In the genomic region with DNA sequence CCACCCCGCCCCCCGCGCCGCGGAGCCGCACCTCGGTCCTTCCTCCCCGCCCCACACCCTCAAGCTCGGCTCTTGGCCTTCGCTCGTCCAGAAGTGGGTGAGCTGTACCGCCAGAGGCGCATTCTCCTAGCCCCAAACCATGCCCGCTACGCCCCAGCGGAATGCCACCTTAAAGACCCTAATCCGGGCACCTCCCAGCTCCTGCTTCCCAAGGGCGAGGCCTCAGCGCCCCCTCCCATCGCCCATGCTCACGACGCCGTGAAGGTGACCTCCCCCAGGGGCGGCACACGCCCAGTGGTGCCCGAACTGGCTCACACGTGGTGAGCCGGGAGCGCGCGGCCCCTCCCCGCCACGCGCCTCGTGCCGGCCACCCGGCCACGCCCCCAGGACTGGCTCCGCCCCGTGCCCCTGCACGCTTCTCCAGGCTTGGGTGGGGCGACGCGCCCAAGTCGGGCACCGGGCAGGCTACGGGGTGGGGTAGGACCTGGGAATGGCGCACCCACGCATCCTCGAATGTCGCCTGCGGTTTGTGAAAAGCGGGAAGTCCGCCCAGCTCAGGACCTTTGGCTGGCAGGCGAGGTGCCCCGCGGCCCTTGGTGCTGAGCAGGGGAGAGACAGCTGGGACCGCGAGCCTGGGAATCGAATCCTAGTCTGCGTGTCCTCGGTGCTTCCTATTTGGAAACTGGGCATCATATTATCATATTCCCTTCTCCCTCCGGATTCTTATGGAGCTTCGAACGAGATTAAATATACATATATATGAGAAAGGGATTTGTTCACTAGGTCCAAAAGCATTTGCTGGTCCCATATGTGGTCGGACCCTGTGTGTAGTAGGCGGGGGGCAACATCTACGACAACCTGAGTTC, we compare ENCODE assay signal across 8 cellular contexts. TPM values are rescaled to one million over a fixed set of nuclear protein-coding genes. Genes with fewer than 3 reads are reported as not detected.
DNase-seq lines count a peak whose midpoint lies in the region; TF ChIP-seq lines count a peak whose summit lies in the region.

No MANE protein-coding gene starts in this region.

- CTCF ChIA-PET in Caco-2 (lab: Charles Lee): interaction anchor here (0.6 to 1.3 kb wide), 3 partner anchors 58 to 142 kb away, joined by 3 to 4 read pairs (median 3); no protein-coding TSS in a partner anchor

- peaks cover 4% of the 10 kb centered on the region for H3K27me3 Mint-ChIP-seq in Caco-2 (ENCODE audit: insufficient read depth, unreplicated experiment)

- peak overlapping the region; percentile 87 for H3K27ac Mint-ChIP-seq in Caco-2 (ENCODE audit: unreplicated experiment)

- DNase-seq in Caco-2 (peak; percentile 90 to 95), GM20000 (ENCODE audit: low spot score) (peak; percentile 93), HT-29 (ENCODE audit: low spot score) (peak; percentile 82), NOMO-1 treated with DMSO at 0.1 percent for 48 hours (lab: John Stamatoyannopoulos, UW; ENCODE audit: unreplicated experiment) (peak; percentile 75)
- peak; percentile 78 to 87 (median 80) for DNase-seq in activated CD8-positive, alpha-beta memory T cell treated with anti-CD3 and anti-CD28 coated beads for 48 hours (ENCODE audit: low read depth in 2 of 3, low spot score in 2 of 3)
- peak; percentile 84 for DNase-seq in stimulated activated CD8-positive, alpha-beta memory T cell treated with anti-CD3 and anti-CD28 coated beads, Interleukin-15, amount 100 ng/mL, for 24 hours (ENCODE audit: low read depth)

- intact Hi-C loops in Caco-2 (cut with micrococcal nuclease; ENCODE audit: unreplicated experiment): loop anchor here (1.0 kb wide), 1 partner anchor 27 kb away; a partner anchor contains a TSS

- no peaks in the 10 kb centered on the region for H3K36me3 ChIP-seq in Caco-2 (ENCODE audit: control insufficient read depth, insufficient read depth, low read length)
- H3K36me3 ChIP-seq in endocrine pancreas (ENCODE audit: control insufficient read depth, insufficient read depth, low read length): no peaks in the 10 kb centered on the region
- peaks cover 18% of the 10 kb centered on the region for H3K36me3 ChIP-seq in mesodermal cell (ENCODE audit: control insufficient read depth, insufficient read depth, low read length)

- H3K4me1 ChIP-seq in Caco-2 (0 out of 2 replicates have a peak, but pooled peaks cover 10% of the 10 kb centered on the region), endocrine pancreas (ENCODE audit: control insufficient read depth, insufficient read depth, low read length) (no peaks in the 10 kb centered on the region), mesodermal cell (ENCODE audit: control insufficient read depth, insufficient read depth, low read length, poor library complexity, severe bottlenecking) (peaks cover 5% of the 10 kb centered on the region)

- no peaks in the 10 kb centered on the region for H3K9me3 Mint-ChIP-seq in Caco-2 (ENCODE audit: unreplicated experiment)

- peaks cover 8% of the 10 kb centered on the region for H3K4me1 Mint-ChIP-seq in Caco-2 (ENCODE audit: low read depth, unreplicated experiment)

- peak overlapping the region; percentile 94 for H3K4me3 Mint-ChIP-seq in Caco-2 (ENCODE audit: unreplicated experiment)

- H3K4me3 ChIP-seq in Caco-2 (ENCODE audit: low read depth, low read length) (peak overlapping the region; percentile 59), endocrine pancreas (ENCODE audit: control insufficient read depth, insufficient read depth, low read length) (peak overlapping the region; percentile 84), mesodermal cell (ENCODE audit: extremely low read depth, insufficient read depth, low read length, poor library complexity, severe bottlenecking) (peak overlapping the region; percentile 71)

- POLR2A ChIA-PET in Caco-2 (lab: Charles Lee): interaction anchor here (0.6 to 3.1 kb wide), 4 partner anchors 23 to 56 kb away, joined by 3 to 14 read pairs (median 8); a partner anchor contains a TSS

- peak overlapping the region; percentile 93 for H3K27ac ChIP-seq in mesodermal cell (ENCODE audit: low read depth, low read length, severe bottlenecking)

- WGBS in mesodermal cell (ENCODE audit: insufficient coverage in 2 of 2), 2 experiments: 0% methylated on average over 45 to 50 of the region's 68 CpGs

- H3K9ac ChIP-seq in endocrine pancreas (ENCODE audit: control insufficient read depth, insufficient read depth, low read length): peak overlapping the region; percentile 45

- H3K9me3 ChIP-seq in Caco-2 (no peaks in the 10 kb centered on the region), endocrine pancreas (ENCODE audit: control insufficient read depth, low read length) (no peaks in the 10 kb centered on the region), mesodermal cell (ENCODE audit: control insufficient read depth, low read length) (peaks cover 4% of the 10 kb centered on the region)

- TSS peak; percentile 99 for BruUV-seq in Caco-2 (replicated peaks; lab: Mats Ljungman, UMichigan)

- H3K36me3 Mint-ChIP-seq in Caco-2 (ENCODE audit: insufficient read depth, unreplicated experiment): peaks cover 46% of the 10 kb centered on the region

- H3K27me3 ChIP-seq in Caco-2 (replicated peaks; ENCODE audit: control insufficient read depth, insufficient read depth, low read length): no peaks in the 10 kb centered on the region
- no peaks in the 10 kb centered on the region for H3K27me3 ChIP-seq in endocrine pancreas (ENCODE audit: control insufficient read depth, insufficient read depth, low read length)

- TF ChIP-seq CTCF in Caco-2 (IDR thresholded peaks at IDR 0.05; ENCODE audit: insufficient read depth in 1 of 2, low read depth in 1 of 2, low read length in 1 of 2, severe bottlenecking in 1 of 2, unreplicated experiment in 1 of 2): peak; percentile 43 to 47
- no peak for TF ChIP-seq CTCF in GM20000 (IDR thresholded peaks at IDR 0.05; ENCODE audit: extremely low read depth, missing control alignments)

RNA-seq across cellular contexts. Expression of a gene that starts 0.9 kb away (rescaled TPM):
- 13.9 and 14.7 TPM in 2 replicates for total RNA-seq in Caco-2 (2022)
- total RNA-seq in HT-29 (2014; rRNA removed; shearing (Covaris generic)): 2.7 and 3.9 TPM in 2 replicates
- 42.8 TPM for polyA plus RNA-seq in mesodermal cell (2013, experiment 1 of 2)
- 40.6 TPM for polyA plus RNA-seq in mesodermal cell (2013, experiment 2 of 2)

RNA-seq across cellular contexts. Expression of a gene that starts 22.5 kb away (rescaled TPM):
- total RNA-seq in Caco-2 (2022): 24.6 and 27.5 TPM in 2 replicates
- total RNA-seq in HT-29 (2014; rRNA removed; shearing (Covaris generic)): 12.0 and 15.5 TPM in 2 replicates
- 53.5 TPM for polyA plus RNA-seq in mesodermal cell (2013, experiment 1 of 2)
- polyA plus RNA-seq in mesodermal cell (2013, experiment 2 of 2): 44.3 TPM

RNA-seq across cellular contexts. Expression of a gene that starts 27.0 kb away (rescaled TPM):
- total RNA-seq in Caco-2 (2022): 34.4 and 37.2 TPM in 2 replicates
- 15.5 and 16.8 TPM in 2 replicates for total RNA-seq in HT-29 (2014; rRNA removed; shearing (Covaris generic))
- 38.0 TPM for polyA plus RNA-seq in mesodermal cell (2013, experiment 1 of 2)
- 36.6 TPM for polyA plus RNA-seq in mesodermal cell (2013, experiment 2 of 2)

RNA-seq across cellular contexts. Expression of a gene that starts 33.9 kb away (rescaled TPM):
- total RNA-seq in Caco-2 (2022): 10.3 and 11.5 TPM in 2 replicates
- 0.08 and 1.5 TPM in 2 replicates for total RNA-seq in HT-29 (2014; rRNA removed; shearing (Covaris generic))
- polyA plus RNA-seq in mesodermal cell (2013, experiment 1 of 2): 38.1 TPM
- polyA plus RNA-seq in mesodermal cell (2013, experiment 2 of 2): 33.5 TPM

RNA-seq across cellular contexts. Expression of a gene that starts 56.1 kb away (rescaled TPM):
- 113 and 132 TPM in 2 replicates for total RNA-seq in Caco-2 (2022)
- 137 TPM in 2 replicates for total RNA-seq in HT-29 (2014; rRNA removed; shearing (Covaris generic))
- 20.7 TPM for polyA plus RNA-seq in mesodermal cell (2013, experiment 1 of 2)
- polyA plus RNA-seq in mesodermal cell (2013, experiment 2 of 2): 13.8 TPM

Comparison
In these comparisons a context has a peak if more than half of its experiments do, and no peak if none do; other contexts are left out.
1. Peak in every context shown above with its lines: DNase-seq, H3K4me3 ChIP-seq and H3K27ac ChIP-seq.